In genomic region chr17:41965694-41966375, GRCh38 we compare ENCODE assay signal across 1 cellular context.
TF ChIP-seq lines count a peak whose summit lies in the region.

No MANE protein-coding gene starts in this region.

TF ChIP-seq in HepG2, 621 proteins besides CTCF, POLR2A, EP300 and RAD21 (continued from another document and continues in another):
- TF ChIP-seq THRA (CRISPR knock-in tag; IDR thresholded peaks at IDR 0.05; ENCODE audit: borderline replicate concordance) (peak; percentile 27; the same call in 1 of the 2 replicates), LBX2 (CRISPR knock-in tag; IDR thresholded peaks at IDR 0.05; ENCODE audit: borderline replicate concordance) (0 out of 2 replicates have a peak, but pooled peaks have one; percentile 17), ZNF121 (CRISPR knock-in tag; IDR thresholded peaks at IDR 0.05) (peak; percentile 3; the same call in 1 of the 2 replicates), TBX2 (CRISPR knock-in tag; IDR thresholded peaks at IDR 0.05; ENCODE audit: borderline replicate concordance) (peak; percentile 89), ERF (CRISPR knock-in tag; IDR thresholded peaks at IDR 0.05) (0 out of 2 replicates have a peak, but pooled peaks have one; percentile 44), ZNF782 (CRISPR knock-in tag; IDR thresholded peaks at IDR 0.05; ENCODE audit: borderline replicate concordance) (no peak; the same call in 1 of the 2 replicates), STAG1 (CRISPR knock-in tag; IDR thresholded peaks at IDR 0.05) (peak; percentile 21; the same call in 1 of the 2 replicates), ZNF430 (CRISPR knock-in tag; IDR thresholded peaks at IDR 0.05) (peak; percentile 54), ZFP1 (CRISPR knock-in tag; IDR thresholded peaks at IDR 0.05) (peak; percentile 10; the same call in 1 of the 2 replicates), ZNF737 (CRISPR knock-in tag; IDR thresholded peaks at IDR 0.05; ENCODE audit: borderline replicate concordance) (0 out of 2 replicates have a peak, but pooled peaks have one; percentile 26), SKI (IDR thresholded peaks at IDR 0.05; ENCODE audit: partially characterized antibody) (no peak), KLF12 (CRISPR knock-in tag; IDR thresholded peaks at IDR 0.05; ENCODE audit: borderline replicate concordance) (no peak), ARID4A (CRISPR knock-in tag; IDR thresholded peaks at IDR 0.05; ENCODE audit: borderline replicate concordance) (peak; percentile 21; the same call in 1 of the 2 replicates), AHDC1 (CRISPR knock-in tag; IDR thresholded peaks at IDR 0.05; ENCODE audit: borderline replicate concordance) (0 out of 2 replicates have a peak, but pooled peaks have one; percentile 48), ZNF772 (CRISPR knock-in tag; IDR thresholded peaks at IDR 0.05) (peak; percentile 74; the same call in 1 of the 2 replicates), ZNF629 (CRISPR knock-in tag; conservative IDR thresholded peaks at IDR 0.05) (no peak), ZFP90 (CRISPR knock-in tag; IDR thresholded peaks at IDR 0.05; ENCODE audit: borderline replicate concordance) (0 out of 2 replicates have a peak, but pooled peaks have one; percentile 10), DNMT1 (CRISPR knock-in tag; IDR thresholded peaks at IDR 0.05) (no peak), ZNF710 (CRISPR knock-in tag; IDR thresholded peaks at IDR 0.05; ENCODE audit: borderline replicate concordance) (no peak), CC2D1A (CRISPR knock-in tag; IDR thresholded peaks at IDR 0.05) (0 out of 2 replicates have a peak, but pooled peaks have one; percentile 31), ZNF598 (CRISPR knock-in tag; IDR thresholded peaks at IDR 0.05; ENCODE audit: borderline replicate concordance) (0 out of 2 replicates have a peak, but pooled peaks have one; percentile 16), ARID5B (CRISPR knock-in tag; IDR thresholded peaks at IDR 0.05) (peak; percentile 26; the same call in 1 of the 2 replicates), ZBTB4 (CRISPR knock-in tag; IDR thresholded peaks at IDR 0.05; ENCODE audit: borderline replicate concordance) (no peak), NRL (CRISPR knock-in tag; IDR thresholded peaks at IDR 0.05; ENCODE audit: borderline replicate concordance) (peak; percentile 4; the same call in 1 of the 2 replicates), ZNF235 (CRISPR knock-in tag; IDR thresholded peaks at IDR 0.05; ENCODE audit: borderline replicate concordance) (0 out of 2 replicates have a peak, but pooled peaks have one; percentile 17), SIN3A (IDR thresholded peaks at IDR 0.05; ENCODE audit: borderline replicate concordance, low read depth, low read length) (0 out of 2 replicates have a peak, but pooled peaks have one; percentile 25), SIN3B (IDR thresholded peaks at IDR 0.05; ENCODE audit: low read length) (0 out of 2 replicates have a peak, but pooled peaks have one; percentile 7), HNRNPLL (IDR thresholded peaks at IDR 0.05; ENCODE audit: low read depth, low read length, poor library complexity, severe bottlenecking) (peak; percentile 54), FOSL2 (CRISPR knock-in tag; IDR thresholded peaks at IDR 0.05) (peak; percentile 11; the same call in 1 of the 2 replicates), ZNF768 (CRISPR knock-in tag; IDR thresholded peaks at IDR 0.05) (no peak), PRMT3 (CRISPR knock-in tag; IDR thresholded peaks at IDR 0.05; ENCODE audit: borderline replicate concordance, low read depth) (no peak), ZNF788 (CRISPR knock-in tag; IDR thresholded peaks at IDR 0.05; ENCODE audit: borderline replicate concordance) (peak; percentile 75; the same call in 1 of the 2 replicates), MAZ (IDR thresholded peaks at IDR 0.05; ENCODE audit: borderline replicate concordance, low read depth, low read length) (no peak; the same call in 1 of the 2 replicates), MAZ (CRISPR knock-in tag; IDR thresholded peaks at IDR 0.05; ENCODE audit: low read depth) (0 out of 2 replicates have a peak, but pooled peaks have one; percentile 57), MXI1 (IDR thresholded peaks at IDR 0.05; ENCODE audit: borderline replicate concordance, low read depth, low read length) (peak; percentile 72; the same call in 1 of the 3 replicates)
